25 cellular contexts compared by ENCODE assay signal in genomic region chr3:120163023-120163422, GRCh38.
"Had no signal": no experiment of that assay in that cellular context is flagged by ENCODE, and none has a peak within 500 bp of the region (broad histone marks: within the 10 kb centered on the region; RNA-seq: fewer than 3 reads in every experiment).

No MANE protein-coding gene starts in this region.

- H3K27me3 ChIP-seq: adrenal gland, ascending aorta, brain microvascular endothelial cell, foreskin keratinocyte, transverse colon, uterus had no signal

- H3K27ac ChIP-seq: adrenal gland, ascending aorta, brain microvascular endothelial cell, foreskin keratinocyte, parathyroid adenoma, uterus had no signal

- H3K9me3 ChIP-seq: adrenal gland, ascending aorta, transverse colon, uterus had no signal

- H3K79me2 ChIP-seq: parathyroid adenoma had no signal

- H3K4me1 ChIP-seq: adrenal gland, parathyroid adenoma, uterus had no signal

- DNase-seq: activated CD4-positive, alpha-beta T cell treated with anti-CD3 and anti-CD28 coated beads for 36 hours; activated CD4-positive, alpha-beta T cell treated with anti-CD3 and anti-CD28 coated beads, Interleukin-2, amount 50 U/mL, for 4 hours; activated CD8-positive, alpha-beta memory T cell treated with anti-CD3 and anti-CD28 coated beads for 24 hours; activated CD8-positive, alpha-beta memory T cell treated with anti-CD3 and anti-CD28 coated beads, Interleukin-2, amount 50 U/mL, for 4 hours; activated T-cell treated with anti-CD3 and anti-CD28 coated beads, Interleukin-2, amount 50 U/mL, for 24 hours; adrenal gland; brain microvascular endothelial cell; caudate nucleus; effector CD4-positive, alpha-beta T cell; hippocampal formation; nephron progenitor cell; nucleus accumbens; stimulated activated CD4-positive, alpha-beta T cell treated with anti-CD3 and anti-CD28 coated beads, Interleukin-15, amount 100 ng/mL, for 24 hours; stimulated activated CD8-positive, alpha-beta memory T cell treated with anti-CD3 and anti-CD28 coated beads, Interleukin-4, amount 100 ng/mL, for 48 hours; stimulated activated naive B cell treated with anti-CD40 and anti-IgM and Interleukin-4, amounts not matched to agents 10 μg/mL and 1 μg/mL and 100 μg/mL, for 72 hours; T-helper 9 cell; transverse colon; uterus had no signal

- H3K9ac ChIP-seq: parathyroid adenoma had no signal

- H3K36me3 ChIP-seq: adrenal gland, ascending aorta, brain microvascular endothelial cell, transverse colon, uterus had no signal

- H2AFZ ChIP-seq: parathyroid adenoma had no signal

- ATAC-seq: activated CD4-positive, alpha-beta T cell treated with anti-CD3 and anti-CD28 coated beads for 36 hours; activated T-helper 17 cell treated with anti-CD3 and anti-CD28 coated beads, Interleukin-2, amount 50 U/mL, for 72 hours; foreskin keratinocyte; sciatic nerve; stimulated activated naive B cell treated with anti-CD40 and anti-IgM and Interleukin-4, amounts not matched to agents 10 μg/mL and 1 μg/mL and 100 μg/mL, for 72 hours; WTC11 had no signal

- H3K4me3 ChIP-seq: adrenal gland, ascending aorta, smooth muscle cell, transverse colon, uterus had no signal

- H3K4me2 ChIP-seq: smooth muscle cell had no signal
